In the genomic region with DNA sequence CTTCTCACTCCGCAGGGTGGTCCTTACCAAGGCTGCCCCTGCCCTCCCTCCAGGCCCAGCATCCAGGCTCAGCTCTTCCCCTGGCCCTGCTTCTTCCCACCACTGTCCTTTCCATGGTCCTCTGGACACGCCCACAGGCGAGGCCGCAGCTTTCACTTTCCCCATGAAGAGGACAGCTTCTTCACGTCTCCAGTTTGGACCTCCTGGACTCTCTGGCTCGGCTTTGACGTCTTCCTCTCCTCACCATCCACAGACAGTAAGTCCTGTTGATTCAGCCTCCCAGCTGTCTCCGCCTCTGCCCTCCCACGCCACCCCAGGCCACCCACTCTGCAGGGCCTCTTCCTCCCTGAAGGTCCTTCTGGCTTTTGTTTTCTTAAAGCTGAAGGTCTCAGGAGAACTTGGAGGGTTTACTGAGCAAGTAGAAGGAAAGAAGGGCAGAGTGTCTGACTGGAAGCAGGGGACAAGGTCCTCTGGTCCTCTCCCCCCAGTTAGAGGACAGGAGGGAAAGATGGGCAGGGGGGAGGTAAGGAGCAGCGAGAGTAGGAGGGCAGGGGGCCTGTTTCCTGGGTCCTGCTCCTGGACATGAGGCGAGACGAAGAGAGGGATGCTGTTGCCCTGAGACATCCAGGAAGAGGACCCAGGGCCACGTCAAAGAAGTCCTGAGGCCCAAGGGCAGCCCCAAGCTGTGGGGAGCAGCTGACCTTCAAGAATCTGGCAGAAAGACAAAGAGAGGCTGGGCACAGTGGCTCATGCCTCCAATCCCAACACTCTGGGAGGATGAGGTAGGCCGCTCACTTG, we compare ENCODE assay signal across 8 cellular contexts. TPM values are rescaled to one million over a fixed set of nuclear protein-coding genes. Genes with fewer than 3 reads are reported as not detected.
A peak's percentile ranks its signal among the peaks of the same experiment; 100 is the strongest.
DNase-seq lines count a peak whose midpoint lies in the region; TF ChIP-seq lines count a peak whose summit lies in the region.

No MANE protein-coding gene starts in this region.

- TF ChIP-seq CTCF in foreskin fibroblast (IDR thresholded peaks at IDR 0.05; ENCODE audit: low read depth, low read length) = no peak

- DNase-seq in EL = peak; percentile 66
- peak; percentile 43 for DNase-seq in OCI-M1 (lab: John Stamatoyannopoulos, UW)
- peak; percentile 41 to 60 for DNase-seq in foreskin fibroblast
- peak; percentile 87 for DNase-seq in posterior vena cava (ENCODE audit: low spot score)
- no peak for DNase-seq in islet precursor cell
- no peak for DNase-seq in activated naive CD4-positive, alpha-beta T cell (lab: John Stamatoyannopoulos, UW)
- DNase-seq in midbrain (lab: John Stamatoyannopoulos, UW) = no peak
- DNase-seq in SIG-M5 treated with dmso at 0.1 percent for 504 hours (lab: John Stamatoyannopoulos, UW; ENCODE audit: unreplicated experiment) = no peak

- intact Hi-C loops in posterior vena cava (cut with DNase I) = loop anchor here (5.0 to 10.0 kb wide), 2 partner anchors 38 to 70 kb away; no protein-coding TSS in a partner anchor

- peak overlapping the region; percentile 17 to 50 for H3K4me3 ChIP-seq in foreskin fibroblast (ENCODE audit: low read depth in 1 of 2, low read length in 2 of 2)

RNA-seq across cellular contexts. Expression of a gene that starts 24.7 kb away (rescaled TPM):
- total RNA-seq in posterior vena cava = 1 to 10 TPM; 5.3 to 7.4 TPM

RNA-seq across cellular contexts. Expression of a gene that starts 37.7 kb away (rescaled TPM):
- not detected for total RNA-seq in posterior vena cava

Comparison
In these comparisons a context has a peak if more than half of its experiments do, and no peak if none do; other contexts are left out.
1. DNase-seq: peak in EL (single experiment), OCI-M1 (single experiment), foreskin fibroblast (2 of 2) and posterior vena cava (single experiment); none in islet precursor cell (single experiment), activated naive CD4-positive, alpha-beta T cell (0 of 4), midbrain (single experiment) and SIG-M5 treated with dmso at 0.1 percent for 504 hours (single experiment).